ENCODE assay signal across 8 cellular contexts in genomic region chr10:132248455-132249231, GRCh38. TPM values are rescaled to one million over a fixed set of nuclear protein-coding genes. Genes with fewer than 3 reads are reported as not detected.
DNase-seq lines count a peak whose midpoint lies in the region; ATAC-seq and TF ChIP-seq lines count a peak whose summit lies in the region.

No MANE protein-coding gene starts in this region.

- TF ChIP-seq CTCF in cardiac muscle cell (IDR thresholded peaks at IDR 0.05; ENCODE audit: low read depth, low read length) (no peak), left ventricle myocardium inferior (IDR thresholded peaks at IDR 0.05; ENCODE audit: borderline replicate concordance) (no peak), SK-N-SH (IDR thresholded peaks at IDR 0.05) (no peak), brain (conservative IDR thresholded peaks at IDR 0.05) (no peak), tibial artery (IDR thresholded peaks at IDR 0.05) (no peak)

- H2AFZ ChIP-seq in SK-N-SH (ENCODE audit: low read depth) = peak overlapping the region; percentile 65; the same call in 1 of the 2 replicates

- H3K4me3 Mint-ChIP-seq in brain (peak overlapping the region; percentile 70 to 89 (median 77)), memory B cell (peak overlapping the region; percentile 16)
- H3K4me3 Mint-ChIP-seq in stimulated activated effector memory CD8-positive, alpha-beta T cell treated with anti-CD3 and anti-CD28 coated beads, Interleukin-12 subunit alpha, Interleukin-12 subunit beta, amount 100 ng/mL, for 72 hours = peak overlapping the region; percentile 50

- H3K9me3 Mint-ChIP-seq in brain = no peaks in the 10 kb centered on the region
- H3K9me3 Mint-ChIP-seq in memory B cell = no peaks in the 10 kb centered on the region
- no peaks in the 10 kb centered on the region for H3K9me3 Mint-ChIP-seq in stimulated activated effector memory CD8-positive, alpha-beta T cell treated with anti-CD3 and anti-CD28 coated beads, Interleukin-12 subunit alpha, Interleukin-12 subunit beta, amount 100 ng/mL, for 72 hours

- H3K27me3 Mint-ChIP-seq in brain (no peaks in the 10 kb centered on the region), memory B cell (peaks cover 6% of the 10 kb centered on the region)

- 51% methylated on average over 25 of the region's 38 CpGs for WGBS in SK-N-SH (ENCODE audit: low lambda C conversion rate)

- POLR2A ChIA-PET in SK-N-SH (lab: Yijun Ruan, JAX) = no interaction called here

- peaks cover 3% of the 10 kb centered on the region for H3K4me1 ChIP-seq in cardiac muscle cell (ENCODE audit: low read depth)
- no peaks in the 10 kb centered on the region for H3K4me1 ChIP-seq in left ventricle myocardium inferior
- peaks cover 0 to 21% of the 10 kb centered on the region in 2 experiments; a peak in 1 of 4 replicates for H3K4me1 ChIP-seq in SK-N-SH (ENCODE audit: control insufficient read depth in 1 of 2, insufficient read depth in 2 of 2, low read depth in 1 of 2, low read length in 1 of 2)
- peaks cover 0 to 7% (median 0%) of the 10 kb centered on the region in 4 donors for H3K4me1 ChIP-seq in tibial artery

- H3K27me3 ChIP-seq in cardiac muscle cell (no peaks in the 10 kb centered on the region), left ventricle myocardium inferior (ENCODE audit: low read depth) (peaks cover 25% of the 10 kb centered on the region), SK-N-SH (ENCODE audit: insufficient read depth) (no peaks in the 10 kb centered on the region), tibial artery (peaks cover 0 to 49% of the 10 kb centered on the region in 2 donors)

- peak; percentile 65 for ATAC-seq in memory B cell (ENCODE audit: low read depth)
- peak; percentile 45 for ATAC-seq in stimulated activated effector memory CD8-positive, alpha-beta T cell treated with anti-CD3 and anti-CD28 coated beads, Interleukin-12 subunit alpha, Interleukin-12 subunit beta, amount 100 ng/mL, for 72 hours
- ATAC-seq in HG03469 (IDR thresholded peaks at IDR 0.05; ENCODE audit: unreplicated experiment) = no peak

- H4K20me1 ChIP-seq in SK-N-SH (ENCODE audit: insufficient read depth) = no peaks in the 10 kb centered on the region

- TF ChIP-seq RAD21 in SK-N-SH (IDR thresholded peaks at IDR 0.05; ENCODE audit: low read length) = no peak

- DNase-seq in cardiac muscle cell (ENCODE audit: low read depth in 1 of 2, low spot score in 1 of 2) = peak; percentile 33 to 60
- DNase-seq in left ventricle myocardium inferior = no peak
- DNase-seq in SK-N-SH = peak; percentile 95
- peak in 1 of 2 donors; percentile 29 for DNase-seq in memory B cell (ENCODE audit: low spot score in 2 of 2)
- DNase-seq in stimulated activated effector memory CD8-positive, alpha-beta T cell treated with anti-CD3 and anti-CD28 coated beads, Interleukin-12 subunit alpha, Interleukin-12 subunit beta, amount 100 ng/mL, for 72 hours (ENCODE audit: low spot score in 2 of 2) = peak; percentile 44 to 68
- DNase-seq in tibial artery = no peak

- H3K36me3 Mint-ChIP-seq in brain (no peaks in the 10 kb centered on the region), memory B cell (no peaks in the 10 kb centered on the region)
- no peaks in the 10 kb centered on the region for H3K36me3 Mint-ChIP-seq in stimulated activated effector memory CD8-positive, alpha-beta T cell treated with anti-CD3 and anti-CD28 coated beads, Interleukin-12 subunit alpha, Interleukin-12 subunit beta, amount 100 ng/mL, for 72 hours

- H3K4me3 ChIP-seq in cardiac muscle cell = peak overlapping the region; percentile 25
- no peak overlapping the region for H3K4me3 ChIP-seq in left ventricle myocardium inferior
- peak overlapping the region; percentile 53 for H3K4me3 ChIP-seq in SK-N-SH (ENCODE audit: low read depth in 2 of 2, low read length in 1 of 2)
- H3K4me3 ChIP-seq in tibial artery = no peak overlapping the region

- H3F3A ChIP-seq in SK-N-SH (replicated peaks; ENCODE audit: insufficient read depth) = no peaks in the 10 kb centered on the region

- H3K4me2 ChIP-seq in SK-N-SH = peak overlapping the region; percentile 79

- H3K27ac ChIP-seq in cardiac muscle cell (no peak overlapping the region), left ventricle myocardium inferior (replicated peaks) (no peak overlapping the region), SK-N-SH (ENCODE audit: low read depth in 2 of 2, low read length in 1 of 2) (peak overlapping the region in 1 of 2 experiments; percentile 39; a peak in 1 of 4 replicates), tibial artery (no peak overlapping the region)

- no peaks in the 10 kb centered on the region for H3K36me3 ChIP-seq in cardiac muscle cell
- H3K36me3 ChIP-seq in left ventricle myocardium inferior = no peaks in the 10 kb centered on the region
- H3K36me3 ChIP-seq in SK-N-SH (replicated peaks in 1 of 2; ENCODE audit: control insufficient read depth in 1 of 2, insufficient read depth in 2 of 2, low read length in 1 of 2) = no peaks in the 10 kb centered on the region
- H3K36me3 ChIP-seq in tibial artery = no peaks in the 10 kb centered on the region

- H3K4me1 Mint-ChIP-seq in brain (peaks cover 42% of the 10 kb centered on the region), memory B cell (peaks cover 3% of the 10 kb centered on the region)
- no peaks in the 10 kb centered on the region for H3K4me1 Mint-ChIP-seq in stimulated activated effector memory CD8-positive, alpha-beta T cell treated with anti-CD3 and anti-CD28 coated beads, Interleukin-12 subunit alpha, Interleukin-12 subunit beta, amount 100 ng/mL, for 72 hours

- no peaks in the 10 kb centered on the region for H3K79me2 ChIP-seq in SK-N-SH (ENCODE audit: insufficient read depth)

- CTCF ChIA-PET in SK-N-SH (lab: Yijun Ruan, JAX) = interaction anchor here (0.9 to 1.4 kb wide), 4 partner anchors 15 to 205 kb away, joined by 3 to 4 read pairs (median 4); no protein-coding TSS in a partner anchor

- H3K9ac ChIP-seq in SK-N-SH = no peak overlapping the region

- no peaks in the 10 kb centered on the region for H3K9me2 ChIP-seq in SK-N-SH

- H3K27ac Mint-ChIP-seq in brain = peak overlapping the region in 2 of 5 experiments; percentile 75 to 81
- no peak overlapping the region for H3K27ac Mint-ChIP-seq in memory B cell
- H3K27ac Mint-ChIP-seq in stimulated activated effector memory CD8-positive, alpha-beta T cell treated with anti-CD3 and anti-CD28 coated beads, Interleukin-12 subunit alpha, Interleukin-12 subunit beta, amount 100 ng/mL, for 72 hours = no peak overlapping the region

- intact Hi-C loops in left ventricle myocardium inferior (cut with micrococcal nuclease) (no loop called here), tibial artery (cut with DNase I; ENCODE audit: low total_unique reads) (no loop called here)

- no peaks in the 10 kb centered on the region for H3K9me3 ChIP-seq in cardiac muscle cell (ENCODE audit: low read depth)
- no peaks in the 10 kb centered on the region for H3K9me3 ChIP-seq in left ventricle myocardium inferior (replicated peaks)
- H3K9me3 ChIP-seq in SK-N-SH = no peaks in the 10 kb centered on the region
- no peaks in the 10 kb centered on the region for H3K9me3 ChIP-seq in tibial artery

- no peak for TF ChIP-seq EP300 in SK-N-SH (IDR thresholded peaks at IDR 0.05; ENCODE audit: borderline replicate concordance in 1 of 2, low read depth in 1 of 2, low read length in 1 of 2)

TF ChIP-seq in SK-N-SH, 30 proteins besides CTCF, POLR2A, EP300 and RAD21:
- TF ChIP-seq NRF1 (IDR thresholded peaks at IDR 0.05; ENCODE audit: low read depth, low read length) (peak; percentile 61), FOXM1 (IDR thresholded peaks at IDR 0.05; ENCODE audit: low read depth) (no peak)

RNA-seq across cellular contexts. Expression of gene STK32C, which starts 59.1 kb away (rescaled TPM):
- 10.4 and 17.5 TPM in 2 replicates for total RNA-seq in cardiac muscle cell
- polyA plus RNA-seq in cardiac muscle cell = 23.8 and 28.5 TPM in 2 replicates
- 4.4 TPM for total RNA-seq in left ventricle myocardium inferior
- 27.0 and 27.8 TPM in 2 replicates for polyA plus RNA-seq in SK-N-SH (2012; rRNA removed)
- polyA plus RNA-seq in SK-N-SH (2012; cell fraction: cytosol; rRNA removed) = 20.1 and 23.8 TPM in 2 replicates
- 21.1 and 30.0 TPM in 2 replicates for polyA plus RNA-seq in SK-N-SH (2012; cell fraction: nucleus; rRNA removed)
- polyA plus RNA-seq in brain (ENCODE audit: insufficient read depth, low read depth, low replicate concordance) = 72.6 TPM

Comparison
In these comparisons a context has a peak if more than half of its experiments do, and no peak if none do; other contexts are left out.
1. DNase-seq: peak in cardiac muscle cell (2 of 2), SK-N-SH (single experiment) and stimulated activated effector memory CD8-positive, alpha-beta T cell treated with anti-CD3 and anti-CD28 coated beads, Interleukin-12 subunit alpha, Interleukin-12 subunit beta, amount 100 ng/mL, for 72 hours (2 of 2); none in left ventricle myocardium inferior (single experiment) and tibial artery (0 of 2).
2. H3K4me3 ChIP-seq: peak in cardiac muscle cell (single experiment) and SK-N-SH (2 of 2); none in left ventricle myocardium inferior (single experiment) and tibial artery (0 of 2).
3. H3K4me3 Mint-ChIP-seq: peak in every context shown above with its lines; median percentile 77 in brain; 50 in stimulated activated effector memory CD8-positive, alpha-beta T cell treated with anti-CD3 and anti-CD28 coated beads, Interleukin-12 subunit alpha, Interleukin-12 subunit beta, amount 100 ng/mL, for 72 hours; 16 in memory B cell.